In genomic region chr16:88943131-88943664, GRCh38 we compare ENCODE assay signal across 15 cellular contexts. TPM values are rescaled to one million over a fixed set of nuclear protein-coding genes. Genes with fewer than 3 reads are reported as not detected.
DNase-seq lines count a peak whose midpoint lies in the region; ATAC-seq and TF ChIP-seq lines count a peak whose summit lies in the region.
"Had no signal": no experiment of that assay in that cellular context is flagged by ENCODE, and none has a peak within 500 bp of the region (broad histone marks: within the 10 kb centered on the region; RNA-seq: fewer than 3 reads in every experiment).

No MANE protein-coding gene starts in this region.

- H3K79me2 ChIP-seq in SU-DHL-6 (ENCODE audit: insufficient read depth, low read length), result peaks cover 27% of the 10 kb centered on the region

- H3K4me2 ChIP-seq in BLaER1 treated with 17β-estradiol and CSF1 and Interleukin-3, amounts not matched to agents 10 nM and 100 nM, result peak overlapping the region in 8 of 11 experiments; percentile 51 to 90 (median 82); a peak in 16 of 22 replicates
- H3K4me2 ChIP-seq in SU-DHL-6 (ENCODE audit: low read depth, low read length, poor library complexity, severe bottlenecking), result peak overlapping the region; percentile 41

- TF ChIP-seq CTCF in SU-DHL-6 (IDR thresholded peaks at IDR 0.05; ENCODE audit: insufficient read depth, low read length, poor library complexity, severe bottlenecking), result no peak
- no peak for TF ChIP-seq CTCF in neural crest cell (conservative IDR thresholded peaks at IDR 0.05)
- TF ChIP-seq CTCF in tibial artery (IDR thresholded peaks at IDR 0.05), result no peak

- H3K9me3 Mint-ChIP-seq in IgD-negative memory B cell (no peaks in the 10 kb centered on the region), neural crest cell (no peaks in the 10 kb centered on the region)

- no peaks in the 10 kb centered on the region for H3K9me2 ChIP-seq in SU-DHL-6 (replicated peaks; ENCODE audit: insufficient read depth, low read length)

- H3K27me3 ChIP-seq in BLaER1 treated with 17β-estradiol and CSF1 and Interleukin-3, amounts not matched to agents 10 nM and 100 nM, result peaks cover 28 to 78% (median 32%) of the 10 kb centered on the region in 11 experiments
- H3K27me3 ChIP-seq in SU-DHL-6 (ENCODE audit: low read length), result no peaks in the 10 kb centered on the region
- H3K27me3 ChIP-seq in tibial artery, result peaks cover 0 to 70% of the 10 kb centered on the region in 2 donors

- ATAC-seq in HG02938 (IDR thresholded peaks at IDR 0.05; ENCODE audit: unreplicated experiment), result no peak

- intact Hi-C loops in tibial artery (cut with DNase I; ENCODE audit: low total_unique reads), result loop anchor here (10.0 kb wide), 1 partner anchor 272 kb away; the partner anchor contains the start of gene ZNF778

- H3K36me3 Mint-ChIP-seq in IgD-negative memory B cell (no peaks in the 10 kb centered on the region), neural crest cell (ENCODE audit: low read depth) (no peaks in the 10 kb centered on the region)

- H3K4me3 Mint-ChIP-seq in IgD-negative memory B cell (peak overlapping the region in 2 of 4 donors; percentile 28 to 88), neural crest cell (peak overlapping the region; percentile 44)

- no peak overlapping the region for H2AFZ ChIP-seq in SU-DHL-6 (ENCODE audit: low read depth, low read length, severe bottlenecking)

- no peak overlapping the region for H3K27ac ChIP-seq in BLaER1 treated with 17β-estradiol and CSF1 and Interleukin-3, amounts not matched to agents 10 nM and 100 nM
- peak overlapping the region; percentile 64 for H3K27ac ChIP-seq in SU-DHL-6 (ENCODE audit: low read depth, low read length)
- H3K27ac ChIP-seq in tibial artery, result no peak overlapping the region

- H3K27ac Mint-ChIP-seq in IgD-negative memory B cell, result peak overlapping the region in 2 of 3 donors; percentile 67 to 86
- no peak overlapping the region for H3K27ac Mint-ChIP-seq in neural crest cell (ENCODE audit: unreplicated experiment)

- H3K36me3 ChIP-seq in BLaER1 treated with 17β-estradiol and CSF1 and Interleukin-3, amounts not matched to agents 10 nM and 100 nM, result no peaks in the 10 kb centered on the region; a peak in 2 of 22 replicates
- no peaks in the 10 kb centered on the region for H3K36me3 ChIP-seq in SU-DHL-6 (ENCODE audit: low read length)
- H3K36me3 ChIP-seq in tibial artery, result no peaks in the 10 kb centered on the region

- no peaks in the 10 kb centered on the region for H3K27me3 Mint-ChIP-seq in IgD-negative memory B cell
- peaks cover 80% of the 10 kb centered on the region for H3K27me3 Mint-ChIP-seq in neural crest cell (ENCODE audit: low read depth)

- H3K9ac ChIP-seq in BLaER1 treated with 17β-estradiol and CSF1 and Interleukin-3, amounts not matched to agents 10 nM and 100 nM, result 0 out of 22 replicates have a peak overlapping the region, but pooled peaks of 1 of the 11 experiments have one; percentile 24
- peak overlapping the region; percentile 6; the same call in 1 of the 2 replicates for H3K9ac ChIP-seq in SU-DHL-6 (ENCODE audit: low read length)

- no peaks in the 10 kb centered on the region for H3K9me3 ChIP-seq in BLaER1 treated with 17β-estradiol and CSF1 and Interleukin-3, amounts not matched to agents 10 nM and 100 nM (replicated peaks in 1 of 11)
- H3K9me3 ChIP-seq in SU-DHL-6 (ENCODE audit: insufficient read depth, low read length) (no peaks in the 10 kb centered on the region), tibial artery (no peaks in the 10 kb centered on the region)

- peaks cover 20 to 31% (median 27%) of the 10 kb centered on the region in 3 donors for H3K4me1 Mint-ChIP-seq in IgD-negative memory B cell
- H3K4me1 Mint-ChIP-seq in neural crest cell, result no peaks in the 10 kb centered on the region

- H3K4me3 ChIP-seq in BLaER1 treated with 17β-estradiol and CSF1 and Interleukin-3, amounts not matched to agents 10 nM and 100 nM, result no peak overlapping the region
- H3K4me3 ChIP-seq in SU-DHL-6 (ENCODE audit: insufficient read depth, low read length, poor library complexity, severe bottlenecking) (no peak overlapping the region), tibial artery (no peak overlapping the region)

- peaks cover 37 to 87% (median 69%) of the 10 kb centered on the region in 10 experiments for H3K4me1 ChIP-seq in BLaER1 treated with 17β-estradiol and CSF1 and Interleukin-3, amounts not matched to agents 10 nM and 100 nM
- peaks cover 0 to 31% (median 18%) of the 10 kb centered on the region in 4 donors for H3K4me1 ChIP-seq in tibial artery

- H4K20me1 ChIP-seq in BLaER1 treated with 17β-estradiol and CSF1 and Interleukin-3, amounts not matched to agents 10 nM and 100 nM, result peaks cover 67 to 91% (median 84%) of the 10 kb centered on the region in 11 experiments; a peak in 21 of 22 replicates
- H4K20me1 ChIP-seq in SU-DHL-6 (ENCODE audit: low read depth, low read length), result no peaks in the 10 kb centered on the region

- DNase-seq in neural crest cell (ENCODE audit: low read depth, low spot score) (no peak), tibial artery (no peak), medulla oblongata (ENCODE audit: extremely low spot score) (no peak)
- DNase-seq: H7, Karpas-422, MM.1S, NCI-H1105 treated with DMSO at 0.1 percent for 48 hours, NCI-H187, NCI-H524 treated with DMSO at 0.1 percent for 48 hours, SHP77 treated with DMSO at 0.1 percent for 48 hours had no signal

- H3F3A ChIP-seq in SU-DHL-6 (ENCODE audit: insufficient read depth), result peaks cover 22% of the 10 kb centered on the region

RNA-seq across cellular contexts. Expression of gene CBFA2T3, which starts 33.8 kb away (rescaled TPM):
- 38.8 TPM for polyA plus RNA-seq in IgD-negative memory B cell
- total RNA-seq in neural crest cell, result 3.6 and 4.6 TPM in 2 replicates
- polyA plus RNA-seq: BJ had no signal
